In genomic region chr2:27752551-27753237, GRCh38 we compare ENCODE assay signal across 12 cellular contexts. TPM values are rescaled to one million over a fixed set of nuclear protein-coding genes. Genes with fewer than 3 reads are reported as not detected.
DNase-seq lines count a peak whose midpoint lies in the region; ATAC-seq and TF ChIP-seq lines count a peak whose summit lies in the region.
"Had no signal": no experiment of that assay in that cellular context is flagged by ENCODE, and none has a peak within 500 bp of the region (broad histone marks: within the 10 kb centered on the region; RNA-seq: fewer than 3 reads in every experiment).

No MANE protein-coding gene starts in this region.

- POLR2A ChIA-PET in GM10248 (lab: Yijun Ruan, JAX): no interaction called here

- no peak for TF ChIP-seq CTCF in Calu3 (IDR thresholded peaks at IDR 0.05; ENCODE audit: unreplicated experiment)
- no peak for TF ChIP-seq CTCF in lung (IDR thresholded peaks at IDR 0.05; ENCODE audit: control extremely low read depth, extremely low read depth)
- TF ChIP-seq CTCF in GM10248 (IDR thresholded peaks at IDR 0.05; ENCODE audit: control extremely low read depth, extremely low read depth, low read depth, missing control alignments): no peak
- TF ChIP-seq CTCF in dorsolateral prefrontal cortex (IDR thresholded peaks at IDR 0.05 in 54 of 56, conservative IDR thresholded peaks at IDR 0.05 in 2 of 56; ENCODE audit: low read depth in 1 of 56, partially characterized antibody in 56 of 56): no peak

- H3K4me1 Mint-ChIP-seq in Calu3 (ENCODE audit: low read depth, unreplicated experiment): peaks cover 49% of the 10 kb centered on the region

- H3K27me3 Mint-ChIP-seq in Calu3 (ENCODE audit: unreplicated experiment): no peaks in the 10 kb centered on the region

- H3K27ac ChIP-seq in caudate nucleus (ENCODE audit: low read depth, low read length): peak overlapping the region; percentile 21
- H3K27ac ChIP-seq in lung (ENCODE audit: low read depth in 1 of 2, low read length in 1 of 2): peak overlapping the region in 1 of 2 donors; percentile 84
- no peak overlapping the region for H3K27ac ChIP-seq in dorsolateral prefrontal cortex

- H3K4me3 ChIP-seq in lung (no peak overlapping the region), dorsolateral prefrontal cortex (no peak overlapping the region)
- H3K4me3 ChIP-seq: BLaER1 treated with 17β-estradiol and CSF1 and Interleukin-3, amounts not matched to agents 10 nM and 100 nM had no signal

- BruUV-seq in Calu3 (replicated peaks; lab: Mats Ljungman, UMichigan): no TSS peak

- no peaks in the 10 kb centered on the region for H3K27me3 ChIP-seq in lung (ENCODE audit: control insufficient read depth, insufficient read depth)
- peaks cover 0 to 3% (median 0%) of the 10 kb centered on the region in 45 donors for H3K27me3 ChIP-seq in dorsolateral prefrontal cortex
- H3K27me3 ChIP-seq: BLaER1 treated with 17β-estradiol and CSF1 and Interleukin-3, amounts not matched to agents 10 nM and 100 nM had no signal

- CTCF ChIA-PET in Calu3 (lab: Charles Lee): interaction anchor here (0.6 to 3.0 kb wide), 19 partner anchors 14 to 1248 kb away, joined by 3 to 47 read pairs (median 4); no protein-coding TSS in a partner anchor
- CTCF ChIA-PET in GM10248 (lab: Yijun Ruan, JAX): interaction anchor here (0.9 to 1.3 kb wide), 5 partner anchors 30 to 700 kb away, joined by 3 to 5 read pairs (median 3); partner anchors contain the start of gene FOSL2

- 63 to 71% methylated on average over 16 of the region's 16 CpGs for WGBS in lung, 2 donors

- peaks cover 9% of the 10 kb centered on the region for H3K9me3 Mint-ChIP-seq in Calu3 (ENCODE audit: low read depth, unreplicated experiment)

- H3K36me3 Mint-ChIP-seq in Calu3 (ENCODE audit: insufficient read depth, unreplicated experiment): peaks cover 27% of the 10 kb centered on the region

- intact Hi-C loops in Calu3 (cut with micrococcal nuclease; ENCODE audit: unreplicated experiment) (loop anchor here (1.0 to 5.0 kb wide), 5 partner anchors 29 to 667 kb away; no protein-coding TSS in a partner anchor), dorsolateral prefrontal cortex (cut with DNase I) (no loop called here)

- H3K27ac Mint-ChIP-seq in Calu3 (ENCODE audit: unreplicated experiment): peak overlapping the region; percentile 95
- H3K27ac Mint-ChIP-seq: activated naive CD8-positive, alpha-beta T cell treated with anti-CD3 and anti-CD28 coated beads, Interleukin-2, amount 10 ng/mL, durations not matched to agents 7 days and 5 days had no signal

- DNase-seq in Calu3: peak; percentile 78
- peak; percentile 86 for DNase-seq in NCI-H2107 treated with DMSO at 0.1 percent for 48 hours (lab: John Stamatoyannopoulos, UW; ENCODE audit: unreplicated experiment)
- peak in 39 of 61 donors; percentile 9 to 83 (median 45) for DNase-seq in caudate nucleus (lab: John Stamatoyannopoulos, UW)
- peak; percentile 34 for DNase-seq in lung (ENCODE audit: low spot score)
- no peak for DNase-seq in T-helper 2 cell
- no peak for DNase-seq in GM10248 (ENCODE audit: extremely low spot score)
- DNase-seq in NCI-H1048 (lab: John Stamatoyannopoulos, UW): no peak
- no peak for DNase-seq in dorsolateral prefrontal cortex
- DNase-seq: activated naive CD8-positive, alpha-beta T cell treated with anti-CD3 and anti-CD28 coated beads, Interleukin-2, amount 10 ng/mL, durations not matched to agents 7 days and 5 days; substantia nigra; SW 1271 had no signal

- peaks cover 0 to 3% of the 10 kb centered on the region in 2 donors for H3K4me1 ChIP-seq in lung (ENCODE audit: control insufficient read depth in 2 of 2, insufficient read depth in 2 of 2, low read length in 2 of 2)

- peak; percentile 58 for ATAC-seq in lung (ENCODE audit: insufficient read depth, low FRiP score)

- no peaks in the 10 kb centered on the region for H3K36me3 ChIP-seq in lung (ENCODE audit: control insufficient read depth in 2 of 2, insufficient read depth in 2 of 2, low read length in 2 of 2)

- H3K4me3 Mint-ChIP-seq in Calu3 (ENCODE audit: low read depth, unreplicated experiment): peak overlapping the region; percentile 72
- H3K4me3 Mint-ChIP-seq: activated naive CD8-positive, alpha-beta T cell treated with anti-CD3 and anti-CD28 coated beads, Interleukin-2, amount 10 ng/mL, durations not matched to agents 7 days and 5 days had no signal

- H3K9me3 ChIP-seq in lung (ENCODE audit: control insufficient read depth in 2 of 2, insufficient read depth in 1 of 2, low read length in 1 of 2): peaks cover 0 to 3% of the 10 kb centered on the region in 2 donors

RNA-seq across cellular contexts. Expression of gene MRPL33, which starts 18.8 kb away (rescaled TPM):
- total RNA-seq in Calu3 (2022) (75.8 and 82.9 TPM in 2 replicates), lung (100 to 1,000 TPM in 1 of 2 donors, 10 to 100 TPM in 1; 59.9 to 174 TPM), dorsolateral prefrontal cortex (100 to 1,000 TPM in 5 of 120 experiments, 10 to 100 TPM in 115; 40.3 to 106 (median 70.5) TPM)
- polyA plus RNA-seq in lung: 100 to 1,000 TPM in 1 of 2 donors, 10 to 100 TPM in 1; 92.4 to 153 TPM

Comparison
In these comparisons a context has a peak if more than half of its experiments do, and no peak if none do; other contexts are left out.
1. DNase-seq: peak in Calu3 (single experiment), NCI-H2107 treated with DMSO at 0.1 percent for 48 hours (single experiment), caudate nucleus (39 of 61) and lung (single experiment); none in T-helper 2 cell (0 of 5), GM10248 (single experiment), NCI-H1048 (single experiment) and dorsolateral prefrontal cortex (0 of 10).